18 cellular contexts compared by ENCODE assay signal in genomic region chr10:75773813-75774547, GRCh38.
DNase-seq lines count a peak whose midpoint lies in the region; ATAC-seq, FAIRE-seq and TF ChIP-seq lines count a peak whose summit lies in the region.
"Had no signal": no experiment of that assay in that cellular context is flagged by ENCODE, and none has a peak within 500 bp of the region (broad histone marks: within the 10 kb centered on the region; RNA-seq: fewer than 3 reads in every experiment).

No MANE protein-coding gene starts in this region.

- H3K4me3 ChIP-seq in CD8-positive, alpha-beta T cell (ENCODE audit: low read depth, low read length), result no peak overlapping the region
- H3K4me3 ChIP-seq in esophagus muscularis mucosa (no peak overlapping the region), pancreas (no peak overlapping the region)
- H3K4me3 ChIP-seq: psoas muscle had no signal

- DNase-seq in CD8-positive, alpha-beta T cell, result no peak
- DNase-seq in T-cell (no peak), esophagus muscularis mucosa (ENCODE audit: extremely low spot score) (no peak), pancreas (no peak), NCI-H1092 (lab: John Stamatoyannopoulos, UW) (no peak), sciatic nerve (ENCODE audit: low spot score) (no peak)
- DNase-seq in activated CD8-positive, alpha-beta memory T cell treated with anti-CD3 and anti-CD28 coated beads, Interleukin-2, amount 50 U/mL, for 48 hours, result no peak
- DNase-seq: activated CD4-positive, alpha-beta T cell treated with anti-CD3 and anti-CD28 coated beads for 48 hours; activated gamma-delta T cell; COR-L47; Kasumi-1; NCI-H1105; NCI-H524 treated with DMSO at 0.1 percent for 48 hours; psoas muscle; Right ventricle myocardium superior had no signal

- H3K4me1 ChIP-seq in CD8-positive, alpha-beta T cell (ENCODE audit: insufficient read depth, low read length), result no peaks in the 10 kb centered on the region
- H3K4me1 ChIP-seq in esophagus muscularis mucosa (peaks cover 5 to 75% (median 56%) of the 10 kb centered on the region in 4 donors), pancreas (peaks cover 35 to 64% (median 47%) of the 10 kb centered on the region in 3 donors)

- intact Hi-C loops in CD8-positive, alpha-beta T cell (cut with DNase I, micrococcal nuclease), result no loop called here
- intact Hi-C loops in esophagus muscularis mucosa (cut with DNase I) (loop anchor here (10.0 kb wide), 3 partner anchors 109 to 369 kb away; partner anchors contain the start of gene ZNF503), pancreas (cut with DNase I) (loop anchor here in 1 of 3 donors (10.0 kb wide), 1 partner anchor 369 kb away; the partner anchor contains the start of gene ZNF503), sciatic nerve (cut with DNase I) (no loop called here)

- H3K36me3 Mint-ChIP-seq in CD8-positive, alpha-beta T cell, result no peaks in the 10 kb centered on the region
- H3K36me3 Mint-ChIP-seq in T-cell, result peaks cover 5% of the 10 kb centered on the region

- no peaks in the 10 kb centered on the region for H3K9me3 ChIP-seq in CD8-positive, alpha-beta T cell (ENCODE audit: low read length)
- H3K9me3 ChIP-seq in esophagus muscularis mucosa, result no peaks in the 10 kb centered on the region
- H3K9me3 ChIP-seq in pancreas, result no peaks in the 10 kb centered on the region
- H3K9me3 ChIP-seq: psoas muscle had no signal

- no peaks in the 10 kb centered on the region for H3K27me3 ChIP-seq in CD8-positive, alpha-beta T cell (ENCODE audit: insufficient read depth, low read length)
- H3K27me3 ChIP-seq in esophagus muscularis mucosa (no peaks in the 10 kb centered on the region), pancreas (no peaks in the 10 kb centered on the region)

- no peak overlapping the region for H3K27ac ChIP-seq in CD8-positive, alpha-beta T cell (ENCODE audit: low read depth, low read length)
- H3K27ac ChIP-seq in esophagus muscularis mucosa (replicated peaks in 1 of 4) (peak overlapping the region; percentile 56 to 74 (median 58)), pancreas (peak overlapping the region in 3 of 4 donors; percentile 43 to 77 (median 73))
- H3K27ac ChIP-seq: psoas muscle had no signal

- peaks cover 19% of the 10 kb centered on the region for H3K4me1 Mint-ChIP-seq in CD8-positive, alpha-beta T cell (ENCODE audit: low read depth)
- H3K4me1 Mint-ChIP-seq in T-cell, result peaks cover 22 to 29% (median 23%) of the 10 kb centered on the region in 3 donors

- FAIRE-seq in pancreas (lab: Jason Lieb, UNC), result peak; percentile 57
- FAIRE-seq: HTR-8/SVneo had no signal

- ATAC-seq in CD8-positive, alpha-beta T cell, result no peak
- ATAC-seq in T-cell (replicated peaks in 1 of 4), result no peak
- no peak for ATAC-seq in pancreas
- ATAC-seq in HG03196 (IDR thresholded peaks at IDR 0.05; ENCODE audit: unreplicated experiment), result no peak
- no peak for ATAC-seq in sciatic nerve
- ATAC-seq: psoas muscle had no signal

- 40% methylated on average over 2 of the region's 2 CpGs for WGBS in esophagus muscularis mucosa
- WGBS in pancreas, 2 donors, result 60 to 64% methylated on average over 2 of the region's 2 CpGs

- no peak for TF ChIP-seq POLR2A in esophagus muscularis mucosa (IDR thresholded peaks at IDR 0.05; ENCODE audit: low read depth)

- H3K27ac Mint-ChIP-seq in CD8-positive, alpha-beta T cell, result no peak overlapping the region
- no peak overlapping the region for H3K27ac Mint-ChIP-seq in T-cell

- H3K36me3 ChIP-seq in CD8-positive, alpha-beta T cell (ENCODE audit: insufficient read depth, low read length), result no peaks in the 10 kb centered on the region
- H3K36me3 ChIP-seq in esophagus muscularis mucosa (no peaks in the 10 kb centered on the region), pancreas (no peaks in the 10 kb centered on the region)

- CTCF ChIA-PET in CD8-positive, alpha-beta T cell (lab: Charles Lee), result no interaction called here
- CTCF ChIA-PET in T-cell (lab: Charles Lee), result interaction anchor here (0.5 to 1.1 kb wide), 2 partner anchors 9 to 984 kb away, joined by 3 read pairs; no protein-coding TSS in a partner anchor

- peak overlapping the region; percentile 3 for H3K4me3 Mint-ChIP-seq in CD8-positive, alpha-beta T cell
- H3K4me3 Mint-ChIP-seq in T-cell, result peak overlapping the region in 2 of 3 donors; percentile 4 to 53
- H3K4me3 Mint-ChIP-seq: neural crest cell had no signal

- no peaks in the 10 kb centered on the region for H3K9me3 Mint-ChIP-seq in CD8-positive, alpha-beta T cell
- peaks cover 0 to 3% (median 0%) of the 10 kb centered on the region in 3 donors for H3K9me3 Mint-ChIP-seq in T-cell
- H3K9me3 Mint-ChIP-seq: neural crest cell had no signal

- POLR2A ChIA-PET in CD8-positive, alpha-beta T cell (lab: Charles Lee), result no interaction called here
- POLR2A ChIA-PET in T-cell (lab: Charles Lee), result no interaction called here

- H3K27me3 Mint-ChIP-seq in CD8-positive, alpha-beta T cell (ENCODE audit: low read depth), result peaks cover 3% of the 10 kb centered on the region
- H3K27me3 Mint-ChIP-seq in T-cell, result no peaks in the 10 kb centered on the region

- no peak for TF ChIP-seq CTCF in CD8-positive, alpha-beta T cell (IDR thresholded peaks at IDR 0.05)
- no peak for TF ChIP-seq CTCF in esophagus muscularis mucosa (IDR thresholded peaks at IDR 0.05)
- no peak for TF ChIP-seq CTCF in pancreas (IDR thresholded peaks at IDR 0.05)

- TF ChIP-seq EP300 in esophagus muscularis mucosa (IDR thresholded peaks at IDR 0.05), result no peak
